8 cellular contexts compared by ENCODE assay signal in the genomic region with DNA sequence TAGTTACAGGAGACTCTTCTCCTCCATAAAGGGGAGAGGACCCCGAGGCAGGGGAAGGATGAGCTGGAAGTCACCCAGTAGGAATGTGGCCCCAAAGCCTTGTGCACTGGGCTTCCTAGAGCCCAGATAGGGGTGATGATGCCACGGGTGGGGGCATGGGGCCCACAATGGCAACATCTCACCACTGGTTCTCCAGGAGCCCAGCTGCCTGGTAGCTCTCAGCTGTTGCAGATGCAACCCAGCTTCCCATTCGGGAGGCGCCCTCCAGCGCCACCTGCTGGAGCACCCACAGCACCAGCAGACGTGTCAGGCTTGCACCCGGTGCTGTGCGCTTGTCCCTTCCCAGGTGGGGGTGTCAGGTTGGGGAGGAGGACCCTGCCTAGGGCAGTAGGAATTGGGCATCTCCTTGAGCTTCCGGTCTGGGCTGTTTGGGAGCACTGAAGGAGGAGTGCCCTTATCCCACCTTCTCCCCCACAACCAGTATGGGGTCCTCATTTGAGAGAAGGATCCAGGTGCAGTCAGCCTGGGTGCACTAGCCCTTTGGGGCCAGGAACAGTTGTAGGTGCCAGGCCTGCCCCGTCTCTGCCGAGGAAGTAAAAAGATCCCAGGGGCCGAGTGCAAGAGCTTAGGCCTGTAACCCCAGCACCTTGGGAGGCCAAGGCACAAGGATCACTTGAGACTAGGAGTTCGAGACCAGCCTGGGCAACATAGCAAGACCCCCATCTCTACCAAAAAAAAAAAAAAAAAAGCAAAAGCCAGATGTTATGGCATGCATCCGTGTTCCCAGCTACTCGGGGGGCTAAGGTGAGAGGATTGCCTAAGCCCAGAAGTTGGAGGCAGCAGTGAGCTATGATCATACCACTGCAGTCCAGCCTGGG. TPM values are rescaled to one million over a fixed set of nuclear protein-coding genes. Genes with fewer than 3 reads are reported as not detected.
DNase-seq lines count a peak whose midpoint lies in the region; ATAC-seq and TF ChIP-seq lines count a peak whose summit lies in the region.

No MANE protein-coding gene starts in this region.

- TF ChIP-seq POLR2A in upper lobe of left lung (IDR thresholded peaks at IDR 0.05), result no peak

- TF ChIP-seq RAD21 in SK-N-SH (IDR thresholded peaks at IDR 0.05; ENCODE audit: low read length), result peak; percentile 70

- H3K27ac ChIP-seq in SK-N-SH (ENCODE audit: low read depth in 2 of 2, low read length in 1 of 2) (no peak overlapping the region), upper lobe of left lung (peak overlapping the region in 1 of 4 donors; percentile 35)

- TF ChIP-seq EP300 in SK-N-SH (IDR thresholded peaks at IDR 0.05; ENCODE audit: borderline replicate concordance in 1 of 2, low read depth in 1 of 2, low read length in 1 of 2) (no peak), upper lobe of left lung (IDR thresholded peaks at IDR 0.05) (no peak)

- DNase-seq in DMS 273 (lab: John Stamatoyannopoulos, UW; ENCODE audit: unreplicated experiment) (peak; percentile 86), HT-29 (ENCODE audit: low spot score) (peak; percentile 87), SK-N-SH (peak; percentile 83), glomerular visceral epithelial cell (ENCODE audit: extremely low spot score) (peak; percentile 60), pons (ENCODE audit: low spot score) (peak; percentile 55), upper lobe of left lung (peak; percentile 82 to 94)
- peak; percentile 54 to 83 (median 70) for DNase-seq in activated naive CD4-positive, alpha-beta T cell (lab: John Stamatoyannopoulos, UW)

- H3K9ac ChIP-seq in SK-N-SH, result no peak overlapping the region

- H3K9me2 ChIP-seq in SK-N-SH, result no peaks in the 10 kb centered on the region

- CTCF ChIA-PET in SK-N-SH (lab: Yijun Ruan, JAX), result interaction anchor here (0.6 to 5.9 kb wide), 38 partner anchors 8 to 185 kb away, joined by 3 to 129 read pairs (median 4); a partner anchor contains a TSS

- H3K4me3 ChIP-seq in SK-N-SH (ENCODE audit: low read depth in 2 of 2, low read length in 1 of 2) (no peak overlapping the region; a peak in 1 of 4 replicates), upper lobe of left lung (no peak overlapping the region)

- POLR2A ChIA-PET in SK-N-SH (lab: Yijun Ruan, JAX), result interaction anchor here (0.6 to 1.2 kb wide), 6 partner anchors 20 to 59 kb away, joined by 3 read pairs; a partner anchor contains a TSS

- ATAC-seq in upper lobe of left lung (ENCODE audit: low FRiP score in 2 of 2) (peak; percentile 81 to 88), GM19328 (IDR thresholded peaks at IDR 0.05; ENCODE audit: unreplicated experiment) (no peak)

- H3K4me1 ChIP-seq in SK-N-SH (ENCODE audit: control insufficient read depth in 1 of 2, insufficient read depth in 2 of 2, low read depth in 1 of 2, low read length in 1 of 2) (no peaks in the 10 kb centered on the region), upper lobe of left lung (peaks cover 4 to 27% (median 16%) of the 10 kb centered on the region in 4 donors)

- no peaks in the 10 kb centered on the region for H4K20me1 ChIP-seq in SK-N-SH (ENCODE audit: insufficient read depth)

- H3K27me3 ChIP-seq in SK-N-SH (ENCODE audit: insufficient read depth), result no peaks in the 10 kb centered on the region
- no peaks in the 10 kb centered on the region for H3K27me3 ChIP-seq in upper lobe of left lung

- no peak overlapping the region for H3K4me2 ChIP-seq in SK-N-SH

- no peak overlapping the region for H2AFZ ChIP-seq in SK-N-SH (ENCODE audit: low read depth)

- H3F3A ChIP-seq in SK-N-SH (replicated peaks; ENCODE audit: insufficient read depth), result peaks cover 30% of the 10 kb centered on the region

- 80% methylated on average over 8 of the region's 15 CpGs for WGBS in SK-N-SH (ENCODE audit: low lambda C conversion rate)
- WGBS in upper lobe of left lung, 2 donors, result 44 to 60% methylated on average over 9 to 15 of the region's 15 CpGs

- H3K36me3 ChIP-seq in SK-N-SH (replicated peaks in 1 of 2; ENCODE audit: control insufficient read depth in 1 of 2, insufficient read depth in 2 of 2, low read length in 1 of 2) (peaks cover 19% of the 10 kb centered on the region in 2 experiments), upper lobe of left lung (peaks cover 20 to 51% (median 46%) of the 10 kb centered on the region in 4 donors)

- H3K9me3 ChIP-seq in SK-N-SH, result no peaks in the 10 kb centered on the region
- no peaks in the 10 kb centered on the region for H3K9me3 ChIP-seq in upper lobe of left lung

- H3K79me2 ChIP-seq in SK-N-SH (ENCODE audit: insufficient read depth), result no peaks in the 10 kb centered on the region

- TF ChIP-seq CTCF in SK-N-SH (IDR thresholded peaks at IDR 0.05) (peak; percentile 89), upper lobe of left lung (IDR thresholded peaks at IDR 0.05) (peak; percentile 79 to 93 (median 90))

TF ChIP-seq in SK-N-SH, 30 proteins besides CTCF, POLR2A, EP300 and RAD21:
- TF ChIP-seq SMC3 (IDR thresholded peaks at IDR 0.05; ENCODE audit: low read depth, low read length), result peak; percentile 78
- TF ChIP-seq, protein P1, sequence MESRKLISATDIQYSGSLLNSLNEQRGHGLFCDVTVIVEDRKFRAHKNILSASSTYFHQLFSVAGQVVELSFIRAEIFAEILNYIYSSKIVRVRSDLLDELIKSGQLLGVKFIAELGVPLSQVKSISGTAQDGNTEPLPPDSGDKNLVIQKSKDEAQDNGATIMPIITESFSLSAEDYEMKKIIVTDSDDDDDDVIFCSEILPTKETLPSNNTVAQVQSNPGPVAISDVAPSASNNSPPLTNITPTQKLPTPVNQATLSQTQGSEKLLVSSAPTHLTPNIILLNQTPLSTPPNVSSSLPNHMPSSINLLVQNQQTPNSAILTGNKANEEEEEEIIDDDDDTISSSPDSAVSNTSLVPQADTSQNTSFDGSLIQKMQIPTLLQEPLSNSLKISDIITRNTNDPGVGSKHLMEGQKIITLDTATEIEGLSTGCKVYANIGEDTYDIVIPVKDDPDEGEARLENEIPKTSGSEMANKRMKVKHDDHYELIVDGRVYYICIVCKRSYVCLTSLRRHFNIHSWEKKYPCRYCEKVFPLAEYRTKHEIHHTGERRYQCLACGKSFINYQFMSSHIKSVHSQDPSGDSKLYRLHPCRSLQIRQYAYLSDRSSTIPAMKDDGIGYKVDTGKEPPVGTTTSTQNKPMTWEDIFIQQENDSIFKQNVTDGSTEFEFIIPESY (IDR thresholded peaks at IDR 0.05; ENCODE audit: borderline replicate concordance, low read depth), result no peak
- TF ChIP-seq YY1 (IDR thresholded peaks at IDR 0.05; ENCODE audit: low read depth), result no peak
- peak; percentile 27 for TF ChIP-seq CHD2 (IDR thresholded peaks at IDR 0.05; ENCODE audit: low read length, partially characterized antibody)

RNA-seq across cellular contexts. Expression of a gene that starts 14.4 kb away (rescaled TPM):
- 90.0 and 91.7 TPM in 2 replicates for total RNA-seq in HT-29 (2014; rRNA removed; shearing (Covaris generic))
- polyA plus RNA-seq in SK-N-SH (2012; rRNA removed), result 90.7 and 94.8 TPM in 2 replicates
- polyA plus RNA-seq in SK-N-SH (2012; cell fraction: cytosol; rRNA removed), result 46.6 and 69.3 TPM in 2 replicates
- 61.5 and 62.0 TPM in 2 replicates for polyA plus RNA-seq in SK-N-SH (2012; cell fraction: nucleus; rRNA removed)
- total RNA-seq in upper lobe of left lung, result 100 to 1,000 TPM in 1 of 6 donors, 10 to 100 TPM in 5; 60.3 to 119 (median 94.4) TPM

RNA-seq across cellular contexts. Expression of a gene that starts 28.4 kb away (rescaled TPM):
- 157 and 185 TPM in 2 replicates for total RNA-seq in HT-29 (2014; rRNA removed; shearing (Covaris generic))
- 198 and 222 TPM in 2 replicates for polyA plus RNA-seq in SK-N-SH (2012; rRNA removed)
- polyA plus RNA-seq in SK-N-SH (2012; cell fraction: cytosol; rRNA removed), result 70.0 and 100 TPM in 2 replicates
- 460 and 509 TPM in 2 replicates for polyA plus RNA-seq in SK-N-SH (2012; cell fraction: nucleus; rRNA removed)
- total RNA-seq in upper lobe of left lung, result 100 to 1,000 TPM; 260 to 411 (median 312) TPM

RNA-seq across cellular contexts. Expression of a gene that starts 32.7 kb away (rescaled TPM):
- 57.4 and 65.1 TPM in 2 replicates for total RNA-seq in HT-29 (2014; rRNA removed; shearing (Covaris generic))
- polyA plus RNA-seq in SK-N-SH (2012; rRNA removed), result 48.5 and 57.7 TPM in 2 replicates
- 21.6 and 26.9 TPM in 2 replicates for polyA plus RNA-seq in SK-N-SH (2012; cell fraction: cytosol; rRNA removed)
- polyA plus RNA-seq in SK-N-SH (2012; cell fraction: nucleus; rRNA removed), result 270 and 364 TPM in 2 replicates
- 10 to 100 TPM; 22.6 to 49.5 (median 34.6) TPM for total RNA-seq in upper lobe of left lung

RNA-seq across cellular contexts. Expression of a gene that starts 36.7 kb away (rescaled TPM):
- total RNA-seq in HT-29 (2014; rRNA removed; shearing (Covaris generic)), result 0.23 TPM in 1 of 2 replicates, not detected in the other
- polyA plus RNA-seq in SK-N-SH (2012; rRNA removed), result 28.1 and 29.3 TPM in 2 replicates
- 2.3 and 3.4 TPM in 2 replicates for polyA plus RNA-seq in SK-N-SH (2012; cell fraction: cytosol; rRNA removed)
- polyA plus RNA-seq in SK-N-SH (2012; cell fraction: nucleus; rRNA removed), result 256 and 346 TPM in 2 replicates
- total RNA-seq in upper lobe of left lung, result 10 to 100 TPM in 2 of 6 donors, 1 to 10 TPM in 4; 1.4 to 13.6 (median 2.5) TPM

RNA-seq across cellular contexts. Expression of a gene that starts 42.3 kb away (rescaled TPM):
- total RNA-seq in HT-29 (2014; rRNA removed; shearing (Covaris generic)), result 795 and 814 TPM in 2 replicates
- 117 and 163 TPM in 2 replicates for polyA plus RNA-seq in SK-N-SH (2012; rRNA removed)
- 77.9 and 147 TPM in 2 replicates for polyA plus RNA-seq in SK-N-SH (2012; cell fraction: cytosol; rRNA removed)
- 131 and 155 TPM in 2 replicates for polyA plus RNA-seq in SK-N-SH (2012; cell fraction: nucleus; rRNA removed)
- total RNA-seq in upper lobe of left lung, result 100 to 1,000 TPM in 5 of 6 donors, 10 to 100 TPM in 1; 83.7 to 232 (median 165) TPM
